ENCODE assay signal across 2 cellular contexts in genomic region chr9:134811079-134811672, GRCh38.
TF ChIP-seq lines count a peak whose summit lies in the region.

No MANE protein-coding gene starts in this region.

TF ChIP-seq in IMR-90, 13 proteins besides CTCF, POLR2A, EP300 and RAD21:
- TF ChIP-seq MAFK (IDR thresholded peaks at IDR 0.05; ENCODE audit: low read depth, low read length) (no peak), RFX5 (IDR thresholded peaks at IDR 0.05; ENCODE audit: low read depth, low read length) (no peak), RCOR1 (IDR thresholded peaks at IDR 0.05; ENCODE audit: insufficient replicate concordance, low read length) (no peak), NFE2L2 (IDR thresholded peaks at IDR 0.05; ENCODE audit: low read depth, low read length) (no peak), MXI1 (IDR thresholded peaks at IDR 0.05; ENCODE audit: borderline replicate concordance, low read depth, low read length) (no peak), ELK1 (IDR thresholded peaks at IDR 0.05; ENCODE audit: borderline replicate concordance, low read depth, low read length) (no peak), CEBPB (IDR thresholded peaks at IDR 0.05; ENCODE audit: low read depth, low read length) (no peak), MAZ (IDR thresholded peaks at IDR 0.05; ENCODE audit: borderline replicate concordance, low read depth, low read length) (no peak), BHLHE40 (IDR thresholded peaks at IDR 0.05; ENCODE audit: low read depth, low read length) (no peak), FOS (IDR thresholded peaks at IDR 0.05; ENCODE audit: low read depth, low read length) (no peak), SMC3 (IDR thresholded peaks at IDR 0.05; ENCODE audit: low read depth, low read length) (no peak), USF2 (IDR thresholded peaks at IDR 0.05; ENCODE audit: low read depth, low read length) (no peak), CHD1 (IDR thresholded peaks at IDR 0.05; ENCODE audit: low read depth, low read length) (no peak)

TF ChIP-seq in H1, 55 proteins besides CTCF, POLR2A, EP300 and RAD21:
- no peak for TF ChIP-seq SRF (IDR thresholded peaks at IDR 0.05; ENCODE audit: low read depth, low read length)
- TF ChIP-seq JUN (IDR thresholded peaks at IDR 0.05; ENCODE audit: low read depth, low read length), result no peak
- TF ChIP-seq KDM4A (IDR thresholded peaks at IDR 0.05; ENCODE audit: low read depth, low read length, severe bottlenecking), result no peak
- TF ChIP-seq EZH2 (IDR thresholded peaks at IDR 0.05; ENCODE audit: low read depth, low read length, severe bottlenecking), result no peak
- TF ChIP-seq MAFK (IDR thresholded peaks at IDR 0.05; ENCODE audit: low read depth, low read length), result no peak
- TF ChIP-seq PHF8 (conservative IDR thresholded peaks at IDR 0.05; ENCODE audit: low read depth, low read length), result no peak
- no peak for TF ChIP-seq TCF12 (IDR thresholded peaks at IDR 0.05; ENCODE audit: low read depth, low read length)
- TF ChIP-seq SP4 (IDR thresholded peaks at IDR 0.05; ENCODE audit: low read length), result no peak
- TF ChIP-seq GABPA (IDR thresholded peaks at IDR 0.05; ENCODE audit: borderline replicate concordance, insufficient read depth, low read length), result no peak
- TF ChIP-seq CEBPB (IDR thresholded peaks at IDR 0.05; ENCODE audit: low read depth, low read length), result no peak
TF ChIP-seq in H1: peak in this region for 0.
